ENCODE assay signal across 9 cellular contexts in the genomic region with DNA sequence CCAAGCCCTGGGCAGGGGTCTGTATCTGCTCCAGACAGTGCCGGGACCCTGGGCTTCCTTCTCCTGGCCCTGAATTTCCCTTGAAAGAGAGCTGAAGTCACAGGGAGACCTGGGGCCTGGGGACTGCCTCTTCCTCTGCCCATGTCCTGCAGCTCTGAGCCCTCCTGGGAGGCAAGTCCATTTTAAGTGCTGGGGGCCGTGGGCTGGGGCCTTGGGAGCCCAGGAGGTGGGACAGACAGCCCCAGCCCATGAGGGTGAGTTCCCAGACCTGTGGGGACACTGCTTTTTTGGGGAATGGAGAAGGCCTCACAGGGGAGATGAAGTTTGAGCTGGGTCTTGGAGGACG.
A peak's percentile ranks its signal among the peaks of the same experiment; 100 is the strongest.
DNase-seq lines count a peak whose midpoint lies in the region; ATAC-seq and TF ChIP-seq lines count a peak whose summit lies in the region.
"Had no signal": no experiment of that assay in that cellular context is flagged by ENCODE, and none has a peak within 500 bp of the region (broad histone marks: within the 10 kb centered on the region; RNA-seq: fewer than 3 reads in every experiment).

No MANE protein-coding gene starts in this region.

- DNase-seq in MM.1S (no peak), NCI-H2107 treated with DMSO at 0.1 percent for 48 hours (lab: John Stamatoyannopoulos, UW; ENCODE audit: unreplicated experiment) (no peak), NCI-H2107 (lab: John Stamatoyannopoulos, UW) (no peak)
- DNase-seq: NCI-H774 had no signal

- H3K4me1 ChIP-seq in BLaER1, result peaks cover 62% of the 10 kb centered on the region
- H3K4me1 ChIP-seq in MM.1S (ENCODE audit: low read length), result peaks cover 70% of the 10 kb centered on the region

- ATAC-seq in GM19351 (IDR thresholded peaks at IDR 0.05; ENCODE audit: unreplicated experiment) (no peak), GM21367 (IDR thresholded peaks at IDR 0.05; ENCODE audit: unreplicated experiment) (no peak)

- no peaks in the 10 kb centered on the region for H3K36me3 Mint-ChIP-seq in dendritic cell treated with granulocyte-macrophage colony-stimulating factor and Interleukin-4, amounts not matched to agents 40 ng/mL and 50 ng/mL, for 4 days (ENCODE audit: low read depth)
- peaks cover 3% of the 10 kb centered on the region for H3K36me3 Mint-ChIP-seq in nephron (ENCODE audit: low read depth)

- H3K9me3 ChIP-seq in BLaER1, result peaks cover 12% of the 10 kb centered on the region
- no peaks in the 10 kb centered on the region for H3K9me3 ChIP-seq in MM.1S (replicated peaks; ENCODE audit: insufficient read depth, low read length)

- H2AFZ ChIP-seq in MM.1S (ENCODE audit: low read length), result peak overlapping the region; percentile 30

- intact Hi-C loops in dendritic cell treated with granulocyte-macrophage colony-stimulating factor and Interleukin-4, amounts not matched to agents 40 ng/mL and 50 ng/mL, for 4 days (cut with micrococcal nuclease), result no loop called here

- H3K9me2 ChIP-seq in MM.1S (replicated peaks; ENCODE audit: insufficient read depth, low read length), result no peaks in the 10 kb centered on the region

- H3K4me1 Mint-ChIP-seq in dendritic cell treated with granulocyte-macrophage colony-stimulating factor and Interleukin-4, amounts not matched to agents 40 ng/mL and 50 ng/mL, for 4 days (ENCODE audit: low read depth), result peaks cover 24% of the 10 kb centered on the region
- peaks cover 18% of the 10 kb centered on the region for H3K4me1 Mint-ChIP-seq in nephron

- H3K9ac ChIP-seq in BLaER1 (peak overlapping the region; percentile 53), MM.1S (ENCODE audit: low read length) (peak overlapping the region; percentile 72)

- peaks cover 3% of the 10 kb centered on the region for H3K27me3 Mint-ChIP-seq in dendritic cell treated with granulocyte-macrophage colony-stimulating factor and Interleukin-4, amounts not matched to agents 40 ng/mL and 50 ng/mL, for 4 days
- H3K27me3 Mint-ChIP-seq in nephron (ENCODE audit: low read depth), result no peaks in the 10 kb centered on the region

- H3K27ac ChIP-seq in BLaER1 (peak overlapping the region; percentile 75), MM.1S (ENCODE audit: low read length) (peak overlapping the region; percentile 97)

- H3K27me3 ChIP-seq in BLaER1 (peaks cover 50% of the 10 kb centered on the region), MM.1S (replicated peaks; ENCODE audit: insufficient read depth, low read length) (no peaks in the 10 kb centered on the region)

- H4K20me1 ChIP-seq in BLaER1 (no peaks in the 10 kb centered on the region), MM.1S (ENCODE audit: insufficient read depth, low read length) (no peaks in the 10 kb centered on the region)

- H3K27ac Mint-ChIP-seq in dendritic cell treated with granulocyte-macrophage colony-stimulating factor and Interleukin-4, amounts not matched to agents 40 ng/mL and 50 ng/mL, for 4 days, result peak overlapping the region; percentile 30
- peak overlapping the region; percentile 90 to 95 (median 92) for H3K27ac Mint-ChIP-seq in nephron

- peak overlapping the region; percentile 66 for H3K4me2 ChIP-seq in BLaER1
- H3K4me2 ChIP-seq in MM.1S (ENCODE audit: low read depth, low read length), result peak overlapping the region; percentile 58

- H3K9me3 Mint-ChIP-seq in dendritic cell treated with granulocyte-macrophage colony-stimulating factor and Interleukin-4, amounts not matched to agents 40 ng/mL and 50 ng/mL, for 4 days, result no peaks in the 10 kb centered on the region
- peaks cover 5% of the 10 kb centered on the region for H3K9me3 Mint-ChIP-seq in nephron

- H3K4me3 ChIP-seq in BLaER1, result no peak overlapping the region
- H3K4me3 ChIP-seq in MM.1S (ENCODE audit: low read length), result no peak overlapping the region

- peaks cover 37% of the 10 kb centered on the region for H3F3A ChIP-seq in MM.1S (ENCODE audit: insufficient read depth, low read length)

- H3K4me3 Mint-ChIP-seq in dendritic cell treated with granulocyte-macrophage colony-stimulating factor and Interleukin-4, amounts not matched to agents 40 ng/mL and 50 ng/mL, for 4 days, result no peak overlapping the region
- no peak overlapping the region for H3K4me3 Mint-ChIP-seq in nephron

- peaks cover under 1% of the 10 kb centered on the region; the same call in 1 of the 2 replicates for H3K79me2 ChIP-seq in MM.1S (ENCODE audit: low read length)

- no peak for TF ChIP-seq CTCF in MM.1S (IDR thresholded peaks at IDR 0.05; ENCODE audit: low read length)
- no peak for TF ChIP-seq CTCF in nephron (IDR thresholded peaks at IDR 0.05; ENCODE audit: unreplicated experiment in 3 of 3)

- H3K36me3 ChIP-seq in BLaER1 (no peaks in the 10 kb centered on the region), MM.1S (replicated peaks; ENCODE audit: insufficient read depth, low read length) (no peaks in the 10 kb centered on the region)
